In the genomic region with DNA sequence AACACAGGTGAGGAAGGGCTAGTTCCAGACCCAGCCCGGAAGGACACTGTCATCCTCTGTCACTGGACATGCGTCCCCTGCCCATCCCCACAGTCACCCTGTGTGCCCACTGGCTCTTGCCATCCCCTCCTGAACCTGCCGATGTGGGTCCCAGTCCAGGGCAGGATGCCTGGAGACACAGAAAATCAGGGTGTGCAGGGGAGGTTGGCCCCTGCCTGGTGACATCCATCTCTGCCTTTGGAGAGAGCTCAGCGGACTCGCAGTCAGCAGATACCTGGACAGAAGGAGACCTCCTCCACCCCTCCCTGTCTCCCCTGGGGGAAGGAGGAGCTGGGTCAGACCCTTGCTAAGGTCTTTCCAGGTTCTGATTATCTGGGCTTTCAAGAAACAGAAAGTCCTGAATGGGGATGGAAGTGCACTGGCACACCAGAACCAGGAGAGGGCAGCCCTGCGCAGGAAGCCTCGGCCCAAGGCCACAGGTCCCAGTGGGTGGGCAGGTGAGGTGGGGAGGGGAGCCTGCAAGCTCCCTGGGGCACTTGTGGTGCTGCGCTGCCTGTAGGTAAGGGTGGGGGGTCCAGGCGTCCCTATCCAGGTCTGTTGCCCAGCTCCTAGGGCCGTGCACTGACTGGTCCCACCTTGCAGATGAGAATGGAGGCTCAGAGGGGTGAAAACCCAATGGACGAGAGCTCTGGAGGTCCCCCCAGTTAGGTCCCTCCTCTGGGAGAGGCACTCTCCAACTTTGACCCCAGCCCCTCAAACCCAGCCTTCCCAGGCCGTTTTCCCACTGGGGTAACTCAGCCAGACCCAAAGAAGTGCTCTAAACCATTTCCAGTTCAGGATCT, we compare ENCODE assay signal across 8 cellular contexts. TPM values are rescaled to one million over a fixed set of nuclear protein-coding genes. Genes with fewer than 3 reads are reported as not detected.
DNase-seq lines count a peak whose midpoint lies in the region; ATAC-seq and TF ChIP-seq lines count a peak whose summit lies in the region.

No MANE protein-coding gene starts in this region.

- H3K9me3 Mint-ChIP-seq in HFFc6 (peaks cover 8% of the 10 kb centered on the region; the same call in 1 of the 2 replicates), T-cell (peaks cover 0 to 7% (median 4%) of the 10 kb centered on the region in 3 donors)

- CTCF ChIA-PET in T-cell (lab: Charles Lee), result interaction anchor here in 1 of 2 donors (0.7 kb wide), 1 partner anchor 107 kb away, joined by 3 read pairs; no protein-coding TSS in a partner anchor

- no peaks in the 10 kb centered on the region for H3K36me3 ChIP-seq in mesendoderm (ENCODE audit: control insufficient read depth, insufficient read depth, low read length)
- H3K36me3 ChIP-seq in upper lobe of right lung, result no peaks in the 10 kb centered on the region

- no peaks in the 10 kb centered on the region for H3K9me3 ChIP-seq in upper lobe of right lung

- H3K56ac ChIP-seq in mesendoderm (ENCODE audit: low read length), result no peak overlapping the region

- no peak overlapping the region for H2BK15ac ChIP-seq in mesendoderm (replicated peaks; ENCODE audit: low read depth)

- no peak overlapping the region for H3K27ac Mint-ChIP-seq in HFFc6
- H3K27ac Mint-ChIP-seq in T-cell, result no peak overlapping the region

- no CpG with 5 or more reads among the region's 12 CpGs for WGBS in mesendoderm (ENCODE audit: extremely low coverage, insufficient coverage, low lambda C conversion rate)

- no peak overlapping the region for H2BK5ac ChIP-seq in mesendoderm (ENCODE audit: low read length)

- no peak overlapping the region for H4K5ac ChIP-seq in mesendoderm (ENCODE audit: low read length)

- H3K4ac ChIP-seq in mesendoderm (ENCODE audit: low read depth, low read length), result no peak overlapping the region

- H4K8ac ChIP-seq in mesendoderm (ENCODE audit: low read depth, low read length), result no peak overlapping the region

- H3K27me3 Mint-ChIP-seq in HFFc6 (ENCODE audit: insufficient read depth) (peaks cover 26% of the 10 kb centered on the region), T-cell (peaks cover 18 to 24% of the 10 kb centered on the region in 2 donors)

- no peak overlapping the region for H3K18ac ChIP-seq in mesendoderm (ENCODE audit: low read length)

- no peaks in the 10 kb centered on the region for H3K27me3 ChIP-seq in mesendoderm (ENCODE audit: insufficient read depth, low read length, poor library complexity)
- H3K27me3 ChIP-seq in upper lobe of right lung, result peaks cover 25% of the 10 kb centered on the region

- no peak overlapping the region for H3K4me2 ChIP-seq in mesendoderm (ENCODE audit: low read length)

- no peak overlapping the region for H2AK5ac ChIP-seq in mesendoderm (ENCODE audit: low read length)

- H2BK120ac ChIP-seq in mesendoderm (ENCODE audit: low read depth, low read length), result no peak overlapping the region

- intact Hi-C loops in upper lobe of right lung (cut with DNase I), result loop anchor here (5.0 kb wide), 1 partner anchor 93 kb away; no protein-coding TSS in a partner anchor

- no peak overlapping the region for H3K4me3 ChIP-seq in choroid plexus epithelial cell (ENCODE audit: low read depth, low read length)
- H3K4me3 ChIP-seq in mesendoderm (ENCODE audit: low read length), result no peak overlapping the region
- H3K4me3 ChIP-seq in upper lobe of right lung, result no peak overlapping the region

- peak in 3 of 4 experiments; percentile 43 to 50 (median 46) for ATAC-seq in T-cell (replicated peaks in 1 of 4)
- ATAC-seq in upper lobe of right lung, result peak; percentile 50
- no peak for ATAC-seq in GM18517 (IDR thresholded peaks at IDR 0.05; ENCODE audit: unreplicated experiment)
- no peak for ATAC-seq in HG02852 (IDR thresholded peaks at IDR 0.05; ENCODE audit: unreplicated experiment)

- H3K9ac ChIP-seq in mesendoderm (ENCODE audit: low read length), result no peak overlapping the region

- no peak overlapping the region for H3K4me3 Mint-ChIP-seq in HFFc6
- no peak overlapping the region for H3K4me3 Mint-ChIP-seq in T-cell

- no peak overlapping the region for H3K23ac ChIP-seq in mesendoderm (ENCODE audit: low read length)

- H3K79me1 ChIP-seq in mesendoderm (ENCODE audit: low read length), result no peaks in the 10 kb centered on the region

- peak; percentile 80 for DNase-seq in D341Med (ENCODE audit: low spot score)
- DNase-seq in HFFc6, result no peak
- DNase-seq in T-cell, result peak in 14 of 34 experiments; percentile 7 to 35 (median 18)
- DNase-seq in choroid plexus epithelial cell (ENCODE audit: low read depth), result peak; percentile 57
- peak; percentile 62 for DNase-seq in mesendoderm
- DNase-seq in upper lobe of right lung, result no peak

- H3K79me2 ChIP-seq in mesendoderm (ENCODE audit: control insufficient read depth, insufficient read depth, low read length), result no peaks in the 10 kb centered on the region

- H3K27ac ChIP-seq in mesendoderm (ENCODE audit: low read depth, low read length), result no peak overlapping the region
- no peak overlapping the region for H3K27ac ChIP-seq in upper lobe of right lung

- no peaks in the 10 kb centered on the region for H3K4me1 Mint-ChIP-seq in HFFc6 (ENCODE audit: low read depth)
- no peaks in the 10 kb centered on the region for H3K4me1 Mint-ChIP-seq in T-cell

- H3K4me1 ChIP-seq in mesendoderm (ENCODE audit: control insufficient read depth, low read depth, low read length) (no peaks in the 10 kb centered on the region), upper lobe of right lung (no peaks in the 10 kb centered on the region)

- peak; percentile 91 for TF ChIP-seq CTCF in HFFc6 (IDR thresholded peaks at IDR 0.05)
- peak; percentile 96 for TF ChIP-seq CTCF in choroid plexus epithelial cell (conservative IDR thresholded peaks at IDR 0.05; ENCODE audit: low read depth, low read length)
- peak; percentile 55 for TF ChIP-seq CTCF in upper lobe of right lung (IDR thresholded peaks at IDR 0.05)

- H3K36me3 Mint-ChIP-seq in HFFc6 (ENCODE audit: low read depth) (no peaks in the 10 kb centered on the region), T-cell (no peaks in the 10 kb centered on the region)

- POLR2A ChIA-PET in T-cell (lab: Charles Lee), result no interaction called here

RNA-seq across cellular contexts. Expression of gene OTOS, which starts 9.7 kb away (rescaled TPM):
- total RNA-seq in HFFc6 (2021; fragmentation: NEBNext Ultra II Directional; extraction: Animal tissue kit (Norgen Biotek cat#: 25700)), result under 1 TPM in 2 of 6 experiments, not detected in 4; 0.27 to 0.43 TPM
- total RNA-seq in T-cell (not detected), upper lobe of right lung (not detected)
- polyA plus RNA-seq in mesendoderm (2013, experiment 1 of 2), result not detected
- not detected for polyA plus RNA-seq in mesendoderm (2013, experiment 2 of 2)

RNA-seq across cellular contexts. Expression of gene COPS9, which starts 14.1 kb away (rescaled TPM):
- total RNA-seq in HFFc6 (2021; fragmentation: NEBNext Ultra II Directional; extraction: Animal tissue kit (Norgen Biotek cat#: 25700)), result 100 to 1,000 TPM; 147 to 239 (median 211) TPM
- total RNA-seq in T-cell (10 to 100 TPM; 66.3 to 96.2 (median 85.4) TPM), upper lobe of right lung (98.1 TPM)
- polyA plus RNA-seq in mesendoderm (2013, experiment 1 of 2), result 303 TPM
- polyA plus RNA-seq in mesendoderm (2013, experiment 2 of 2), result 290 TPM

Comparison
In these comparisons a context has a peak if more than half of its experiments do, and no peak if none do; other contexts are left out.
1. DNase-seq: peak in D341Med (single experiment), choroid plexus epithelial cell (single experiment) and mesendoderm (single experiment); none in HFFc6 (single experiment) and upper lobe of right lung (single experiment).
2. ATAC-seq: peak in T-cell (3 of 4) and upper lobe of right lung (single experiment); none in GM18517 (single experiment) and HG02852 (single experiment).
3. Peak in every context shown above with its lines, with median percentiles within 50 percentile points of each other: CTCF ChIP-seq.